ENCODE assay signal across 2 cellular contexts in the genomic region with DNA sequence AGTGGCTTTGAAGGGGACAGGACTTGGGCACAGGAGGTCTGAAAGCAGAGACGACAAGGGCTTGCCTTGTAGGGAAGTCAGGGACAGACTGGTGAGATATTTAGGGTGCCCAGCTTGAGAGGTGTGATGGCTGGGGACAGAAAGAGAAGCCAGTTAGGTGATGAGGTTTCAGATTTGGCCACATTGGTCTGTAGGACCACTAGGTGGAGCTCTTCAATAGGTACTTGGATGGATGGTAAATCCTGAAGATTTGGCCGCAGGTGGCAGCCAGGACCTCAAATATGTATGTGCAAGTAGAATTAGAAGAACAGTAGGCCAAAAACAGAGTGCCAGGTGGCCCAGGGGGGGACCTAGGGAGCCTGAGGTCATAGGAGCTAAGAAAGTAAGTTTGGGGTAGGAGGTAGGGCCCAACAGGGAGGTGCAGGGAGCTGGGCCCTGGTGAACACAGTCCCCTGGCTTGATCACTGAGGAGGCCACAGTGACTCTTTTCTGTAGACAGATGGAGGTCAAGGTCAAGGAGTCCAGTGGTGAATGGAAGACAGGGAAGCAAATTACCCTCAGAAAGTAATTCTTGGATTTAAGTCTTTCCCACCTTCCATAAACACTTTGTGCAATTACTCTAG. TPM values are rescaled to one million over a fixed set of nuclear protein-coding genes. Genes with fewer than 3 reads are reported as not detected.
"Had no signal": no experiment of that assay in that cellular context is flagged by ENCODE, and none has a peak within 500 bp of the region (broad histone marks: within the 10 kb centered on the region; RNA-seq: fewer than 3 reads in every experiment).

No MANE protein-coding gene starts in this region.

RNA-seq across cellular contexts. Expression of a gene that starts 34.1 kb away (rescaled TPM):
- total RNA-seq: activated CD8-positive, alpha-beta T cell treated with anti-CD3 and anti-CD28 coated beads, Interleukin-2, amount 10 ng/mL, durations not matched to agents 7 days and 5 days; activated naive CD8-positive, alpha-beta T cell treated with anti-CD3 and anti-CD28 coated beads, Interleukin-2, amount 10 ng/mL, durations not matched to agents 7 days and 5 days had no signal
